ENCODE assay signal across 25 cellular contexts in the genomic region with DNA sequence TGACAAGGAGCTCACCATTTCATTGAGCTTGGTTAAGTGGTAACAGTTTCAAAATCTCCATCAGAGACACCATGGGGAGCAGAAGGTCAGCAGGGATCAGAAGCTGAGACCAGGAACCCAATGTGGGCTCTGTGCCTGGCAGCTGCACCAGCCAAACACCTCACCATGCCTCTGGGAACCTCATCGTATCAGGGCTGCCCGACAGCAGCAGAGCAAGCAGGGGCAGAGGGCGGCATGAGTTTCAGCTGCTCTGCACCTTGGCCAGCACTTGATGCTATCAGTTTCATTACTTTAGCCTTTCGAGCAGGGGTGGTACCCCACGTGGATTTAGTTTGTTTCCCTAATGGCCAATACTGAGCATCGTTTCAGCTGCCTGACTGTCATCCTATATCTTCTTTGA.
"Had no signal": no experiment of that assay in that cellular context is flagged by ENCODE, and none has a peak within 500 bp of the region (broad histone marks: within the 10 kb centered on the region; RNA-seq: fewer than 3 reads in every experiment).

No MANE protein-coding gene starts in this region.

- ATAC-seq: activated T-cell treated with anti-CD3 and anti-CD28 coated beads, Interleukin-2, amount 50 U/mL, for 4 hours; foreskin keratinocyte; naive thymus-derived CD8-positive, alpha-beta T cell; psoas muscle; stimulated activated effector memory CD8-positive, alpha-beta T cell treated with anti-CD3 and anti-CD28 coated beads, Interleukin-12 subunit alpha, Interleukin-12 subunit beta, amount 100 ng/mL, for 72 hours; stimulated activated naive CD8-positive, alpha-beta T cell treated with anti-CD3 and anti-CD28 coated beads, Interleukin-15, amount 100 ng/mL, for 72 hours; T-cell; WTC11 had no signal

- FAIRE-seq: astrocyte, colon, TTC549, urothelium cell line had no signal

- H3K4me3 ChIP-seq: hepatocyte, left ventricle myocardium inferior, ovary, psoas muscle, right atrium auricular region, skin epidermis, tibial artery had no signal

- H3K27me3 ChIP-seq: foreskin keratinocyte, hepatocyte, ovary, right atrium auricular region, tibial artery had no signal

- H3K9me3 ChIP-seq: left ventricle myocardium inferior, ovary, psoas muscle, right atrium auricular region, tibial artery had no signal

- H3K27ac ChIP-seq: foreskin keratinocyte, hepatocyte, left ventricle myocardium inferior, ovary, psoas muscle, right atrium auricular region, skin epidermis, tibial artery had no signal

- DNase-seq: activated CD8-positive, alpha-beta memory T cell treated with anti-CD3 and anti-CD28 coated beads, Interleukin-2, amount 50 U/mL, for 48 hours; activated naive CD4-positive, alpha-beta T cell treated with anti-CD3 and anti-CD28 coated beads for 36 hours; activated T-cell treated with anti-CD3 and anti-CD28 coated beads, Interleukin-2, amount 50 U/mL, for 4 hours; central memory CD4-positive, alpha-beta T cell; effector memory CD4-positive, alpha-beta T cell; foreskin keratinocyte; immature natural killer cell; left ventricle myocardium inferior; mammary epithelial cell; naive thymus-derived CD8-positive, alpha-beta T cell; stimulated activated CD4-positive, alpha-beta T cell treated with anti-CD3 and anti-CD28 coated beads, Interleukin-2, amount 100 ng/mL, for 24 hours; stimulated activated naive CD8-positive, alpha-beta T cell treated with anti-CD3 and anti-CD28 coated beads, Interleukin-15, amount 100 ng/mL, for 72 hours; T-cell had no signal

- H3K4me1 ChIP-seq: foreskin keratinocyte, psoas muscle, right atrium auricular region, tibial artery had no signal

- H3K36me3 ChIP-seq: ovary had no signal
